ENCODE assay signal across 2 cellular contexts in the genomic region with DNA sequence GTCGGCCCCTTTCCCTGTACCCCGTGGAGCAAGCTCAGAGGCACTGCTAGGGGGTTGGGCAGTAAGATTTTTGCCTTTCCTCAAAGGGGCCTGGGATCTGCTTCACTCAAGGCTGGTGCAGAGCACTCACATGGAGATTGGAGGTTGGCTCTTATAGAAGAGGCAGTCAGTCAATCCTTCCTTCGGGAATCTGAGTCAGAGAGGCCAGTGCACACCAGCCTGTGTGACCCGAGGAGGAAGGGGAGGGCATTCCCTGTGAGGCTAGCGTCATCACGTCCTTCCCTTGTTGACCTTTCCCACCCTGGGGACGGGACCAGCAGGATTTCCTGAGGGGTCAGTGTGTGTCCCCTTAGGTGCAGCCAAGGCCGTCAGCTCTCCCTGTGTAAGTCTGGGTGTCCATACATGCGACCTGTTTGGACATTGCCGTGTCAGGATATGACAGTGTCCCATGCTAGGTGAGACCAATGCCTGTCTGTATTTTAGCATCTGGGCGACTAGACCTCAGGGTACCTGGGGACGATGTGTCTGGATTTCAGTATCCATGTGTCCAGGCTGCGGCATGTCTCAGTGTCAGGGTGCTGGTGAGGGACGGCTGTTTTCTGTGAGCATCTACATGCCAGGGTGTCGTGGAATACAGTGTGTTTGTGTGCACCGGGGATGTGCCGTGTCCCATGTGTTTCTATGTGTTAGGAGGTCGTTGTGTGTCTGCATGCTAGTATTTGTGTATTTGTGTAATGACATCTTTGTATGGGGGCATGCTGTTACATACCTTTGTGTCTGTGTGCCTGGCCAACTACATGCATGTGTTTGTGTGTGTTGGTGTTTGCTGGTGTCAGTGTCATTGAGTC.
TF ChIP-seq lines count a peak whose summit lies in the region.

No MANE protein-coding gene starts in this region.

TF ChIP-seq in HEK293, 187 proteins besides CTCF, POLR2A, EP300 and RAD21:
- TF ChIP-seq ZNF664 (tag by site-specific recombination; IDR thresholded peaks at IDR 0.05) = no peak
- TF ChIP-seq ZNF514 (tag by site-specific recombination; IDR thresholded peaks at IDR 0.05) = no peak
- TF ChIP-seq ZNF791 (tag by site-specific recombination; IDR thresholded peaks at IDR 0.05) = peak; percentile 44; the same call in 1 of the 2 replicates
- TF ChIP-seq, protein P1, sequence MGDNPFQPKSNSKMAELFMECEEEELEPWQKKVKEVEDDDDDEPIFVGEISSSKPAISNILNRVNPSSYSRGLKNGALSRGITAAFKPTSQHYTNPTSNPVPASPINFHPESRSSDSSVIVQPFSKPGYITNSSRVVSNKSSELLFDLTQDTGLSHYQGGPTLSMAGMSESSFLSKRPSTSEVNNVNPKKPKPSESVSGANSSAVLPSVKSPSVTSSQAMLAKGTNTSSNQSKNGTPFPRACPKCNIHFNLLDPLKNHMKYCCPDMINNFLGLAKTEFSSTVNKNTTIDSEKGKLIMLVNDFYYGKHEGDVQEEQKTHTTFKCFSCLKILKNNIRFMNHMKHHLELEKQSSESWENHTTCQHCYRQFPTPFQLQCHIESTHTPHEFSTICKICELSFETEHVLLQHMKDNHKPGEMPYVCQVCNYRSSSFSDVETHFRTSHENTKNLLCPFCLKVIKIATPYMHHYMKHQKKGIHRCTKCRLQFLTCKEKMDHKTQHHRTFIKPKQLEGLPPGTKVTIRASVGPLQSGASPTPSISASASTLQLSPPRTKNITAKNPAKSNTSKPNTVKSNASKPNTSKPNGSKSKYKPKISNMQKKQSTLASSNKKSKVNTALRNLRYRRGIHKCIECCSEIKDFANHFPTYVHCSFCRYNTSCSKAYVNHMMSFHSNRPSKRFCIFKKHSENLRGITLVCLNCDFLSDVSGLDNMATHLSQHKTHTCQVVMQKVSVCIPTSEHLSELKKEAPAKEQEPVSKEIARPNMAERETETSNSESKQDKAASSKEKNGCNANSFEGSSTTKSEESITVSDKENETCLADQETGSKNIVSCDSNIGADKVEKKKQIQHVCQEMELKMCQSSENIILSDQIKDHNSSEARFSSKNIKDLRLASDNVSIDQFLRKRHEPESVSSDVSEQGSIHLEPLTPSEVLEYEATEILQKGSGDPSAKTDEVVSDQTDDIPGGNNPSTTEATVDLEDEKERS (tag by site-specific recombination; IDR thresholded peaks at IDR 0.05) = no peak

TF ChIP-seq in endothelial cell of umbilical vein, 7 proteins besides CTCF, POLR2A, EP300 and RAD21:
- TF ChIP-seq MYC (IDR thresholded peaks at IDR 0.05; ENCODE audit: low read depth, low read length) (no peak), FOS (IDR thresholded peaks at IDR 0.05; ENCODE audit: borderline replicate concordance, insufficient read depth, low read length) (peak; percentile 71)
